19 cellular contexts compared by ENCODE assay signal in the genomic region with DNA sequence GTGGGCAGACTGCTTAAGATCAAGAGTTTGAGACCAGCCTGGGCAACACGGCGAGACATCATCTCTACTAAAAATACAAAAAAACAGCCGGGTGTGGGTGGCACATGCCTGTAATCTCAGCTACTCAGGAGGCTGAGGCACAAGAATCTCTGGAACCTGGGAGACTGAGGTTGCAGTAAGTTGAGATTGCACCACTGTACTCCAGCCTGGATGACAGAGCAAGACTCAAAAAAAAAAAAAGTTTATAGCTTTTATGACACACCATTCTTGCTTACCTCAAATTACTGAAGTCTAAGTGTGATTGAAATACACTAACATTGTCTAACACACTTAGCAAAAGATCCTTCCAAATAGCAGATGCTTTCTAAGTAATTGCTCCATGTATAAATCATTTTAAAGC.
A peak's percentile ranks its signal among the peaks of the same experiment; 100 is the strongest.
DNase-seq lines count a peak whose midpoint lies in the region; TF ChIP-seq lines count a peak whose summit lies in the region.
"Had no signal": no experiment of that assay in that cellular context is flagged by ENCODE, and none has a peak within 500 bp of the region (broad histone marks: within the 10 kb centered on the region; RNA-seq: fewer than 3 reads in every experiment).

No MANE protein-coding gene starts in this region.

- no peaks in the 10 kb centered on the region for H3K27me3 ChIP-seq in H7 (ENCODE audit: control insufficient read depth, insufficient read depth, low read length)
- H3K27me3 ChIP-seq: MG63, neural progenitor cell had no signal

- DNase-seq in ELR (ENCODE audit: low read depth) (peak; percentile 51), NCI-H82 treated with DMSO at 0.1 percent for 48 hours (lab: John Stamatoyannopoulos, UW; ENCODE audit: unreplicated experiment) (peak; percentile 46), fibroblast of mammary gland (ENCODE audit: low read depth) (peak; percentile 31), renal cortical epithelial cell (ENCODE audit: low read depth) (peak; percentile 28), H7 (no peak), DMS153 treated with DMSO at 0.1 percent for 48 hours (lab: John Stamatoyannopoulos, UW; ENCODE audit: unreplicated experiment) (no peak), NCI-H1930 (lab: John Stamatoyannopoulos, UW) (no peak)
- DNase-seq: activated CD4-positive, alpha-beta T cell treated with anti-CD3 and anti-CD28 coated beads for 48 hours; activated T-cell treated with anti-CD3 and anti-CD28 coated beads, Interleukin-2, amount 50 U/mL, for 4 hours; CD4-positive, alpha-beta memory T cell; DMS 273 treated with DMSO at 0.1 percent for 48 hours; effector CD8-positive, alpha-beta T cell; kidney; MG63; NCI-H1436; stimulated activated CD4-positive, alpha-beta T cell treated with anti-CD3 and anti-CD28 coated beads, Interleukin-15, amount 100 ng/mL, for 24 hours; T-helper 2 cell had no signal

- H3K36me3 ChIP-seq in H7 (replicated peaks; ENCODE audit: control insufficient read depth, insufficient read depth, low read length) = no peaks in the 10 kb centered on the region
- H3K36me3 ChIP-seq: neural progenitor cell had no signal

- no peak overlapping the region for H3K4me3 ChIP-seq in fibroblast of mammary gland (ENCODE audit: control insufficient read depth, low read depth, low read length)
- no peak overlapping the region for H3K4me3 ChIP-seq in H7 (ENCODE audit: insufficient read depth, low read depth, low read length)
- H3K4me3 ChIP-seq: MG63, neural progenitor cell, SK-N-MC had no signal

- no peak for TF ChIP-seq CTCF in fibroblast of mammary gland (conservative IDR thresholded peaks at IDR 0.05; ENCODE audit: control insufficient read depth, insufficient read depth, low read depth, low read length)

Comparison
In these comparisons a context has a peak if more than half of its experiments do, and no peak if none do; other contexts are left out.
1. DNase-seq: peak in ELR (single experiment), NCI-H82 treated with DMSO at 0.1 percent for 48 hours (single experiment), fibroblast of mammary gland (single experiment) and renal cortical epithelial cell (single experiment); none in H7 (single experiment), DMS153 treated with DMSO at 0.1 percent for 48 hours (single experiment) and NCI-H1930 (0 of 2).